22 cellular contexts compared by ENCODE assay signal in the genomic region with DNA sequence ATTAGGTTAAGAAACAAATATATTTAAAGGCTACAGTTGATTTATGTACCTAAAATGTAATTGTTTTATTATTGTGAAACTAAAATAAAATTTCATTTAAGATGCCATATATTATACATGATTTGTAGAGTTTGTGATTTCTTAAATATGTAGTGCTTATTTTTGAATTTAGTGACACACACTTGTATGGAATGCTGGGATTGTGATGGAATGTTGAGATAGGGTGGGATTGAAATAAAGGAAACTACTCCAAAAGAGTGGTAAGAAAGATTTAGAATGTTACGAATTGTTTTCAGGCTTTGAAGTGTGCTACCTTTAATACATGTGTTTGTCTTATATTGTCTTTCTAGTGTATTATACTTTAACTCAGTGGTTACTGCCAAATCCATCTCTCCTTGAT.
DNase-seq lines count a peak whose midpoint lies in the region; ATAC-seq, FAIRE-seq and TF ChIP-seq lines count a peak whose summit lies in the region.
"Had no signal": no experiment of that assay in that cellular context is flagged by ENCODE, and none has a peak within 500 bp of the region (broad histone marks: within the 10 kb centered on the region; RNA-seq: fewer than 3 reads in every experiment).

No MANE protein-coding gene starts in this region.

- H3K4me3 Mint-ChIP-seq in astrocyte (ENCODE audit: unreplicated experiment) = no peak overlapping the region

- no peaks in the 10 kb centered on the region for H3K9me3 ChIP-seq in astrocyte (ENCODE audit: insufficient read depth, low read depth, low read length)
- H3K9me3 ChIP-seq: A549 had no signal

- DNase-seq in EL (peak; percentile 39), HTR-8/SVneo (ENCODE audit: insufficient read length, low spot score) (peak; percentile 1), astrocyte (ENCODE audit: low read depth) (peak; percentile 6), myocyte (ENCODE audit: low read depth) (peak; percentile 27), Right ventricle myocardium inferior (ENCODE audit: missing footprints) (no peak), kidney tubule cell (ENCODE audit: low spot score) (no peak), T-helper 1 cell (no peak)
- DNase-seq: C1 segment of cervical spinal cord, DMS79, GDM1, H7, NCI-H1105 treated with DMSO at 0.1 percent for 48 hours, NCI-H1694, NCI-H2081 treated with DMSO at 0.1 percent for 48 hours, NCI-H510A, NCI-H748 treated with DMSO at 0.1 percent for 48 hours, Right ventricle myocardium superior had no signal

- no peak for TF ChIP-seq CTCF in astrocyte (IDR thresholded peaks at IDR 0.05; ENCODE audit: insufficient read depth, low read depth, low read length)

- H4K20me1 ChIP-seq in astrocyte (ENCODE audit: insufficient read depth, low read length) = no peaks in the 10 kb centered on the region

- H3K27me3 ChIP-seq in astrocyte (ENCODE audit: insufficient read depth, low read length) = no peaks in the 10 kb centered on the region

- no peaks in the 10 kb centered on the region for H3K27me3 Mint-ChIP-seq in astrocyte (ENCODE audit: low read depth, unreplicated experiment)

- H3K9me3 Mint-ChIP-seq in astrocyte (ENCODE audit: unreplicated experiment) = no peaks in the 10 kb centered on the region

- H3K27ac ChIP-seq in astrocyte (ENCODE audit: low read depth, low read length) = no peak overlapping the region
- H3K27ac ChIP-seq: A549 had no signal

- H3K4me2 ChIP-seq in astrocyte (ENCODE audit: low read length) = no peak overlapping the region
- H3K4me2 ChIP-seq: A549 had no signal

- ATAC-seq in Right ventricle myocardium inferior (no peak), HG02678 (IDR thresholded peaks at IDR 0.05; ENCODE audit: unreplicated experiment) (no peak)
- ATAC-seq: A549, GM12878, K562 had no signal

- H3K27ac Mint-ChIP-seq in astrocyte (ENCODE audit: unreplicated experiment) = no peak overlapping the region

- no peak overlapping the region for H3K9ac ChIP-seq in astrocyte (ENCODE audit: low read length)

- FAIRE-seq in HTR-8/SVneo (lab: Jason Lieb, UNC) = no peak
- no peak for FAIRE-seq in astrocyte (lab: Jason Lieb, UNC)
- FAIRE-seq: A549, GM12878, K562, RCC 7860 had no signal

- no peaks in the 10 kb centered on the region for H3K36me3 ChIP-seq in astrocyte (ENCODE audit: insufficient read depth, low read length)

- no peaks in the 10 kb centered on the region for H3K36me3 Mint-ChIP-seq in astrocyte (ENCODE audit: low read depth, unreplicated experiment)

- no peaks in the 10 kb centered on the region for H3K79me2 ChIP-seq in astrocyte (ENCODE audit: insufficient read depth, low read length)

- peaks cover 8% of the 10 kb centered on the region for H3K4me1 Mint-ChIP-seq in astrocyte (ENCODE audit: low read depth, unreplicated experiment)

- H3K4me1 ChIP-seq in astrocyte (ENCODE audit: insufficient read depth, low read length) = no peaks in the 10 kb centered on the region
- H3K4me1 ChIP-seq: A549 had no signal

- intact Hi-C loops in Right ventricle myocardium inferior (cut with DNase I) = no loop called here

- H3K4me3 ChIP-seq in astrocyte (ENCODE audit: insufficient read depth, low read depth, low read length) = no peak overlapping the region
- H3K4me3 ChIP-seq: A549, GM12878, K562 had no signal

- no peak overlapping the region for H2AFZ ChIP-seq in astrocyte (ENCODE audit: low read depth, low read length)

Comparison
In these comparisons a context has a peak if more than half of its experiments do, and no peak if none do; other contexts are left out.
1. DNase-seq: peak in EL (single experiment), HTR-8/SVneo (single experiment), astrocyte (single experiment) and myocyte (single experiment); none in Right ventricle myocardium inferior (single experiment), kidney tubule cell (single experiment) and T-helper 1 cell (0 of 5).